Comparison of ENCODE assay signal across 14 cellular contexts in genomic region chr7:141697211-141697871, GRCh38. TPM values are rescaled to one million over a fixed set of nuclear protein-coding genes. Genes with fewer than 3 reads are reported as not detected.
DNase-seq lines count a peak whose midpoint lies in the region; ATAC-seq lines count a peak whose summit lies in the region.
"Had no signal": no experiment of that assay in that cellular context is flagged by ENCODE, and none has a peak within 500 bp of the region (broad histone marks: within the 10 kb centered on the region; RNA-seq: fewer than 3 reads in every experiment).

No MANE protein-coding gene starts in this region.

- no peak overlapping the region for H3K4me3 Mint-ChIP-seq in stimulated activated effector memory CD8-positive, alpha-beta T cell treated with anti-CD3 and anti-CD28 coated beads, Interleukin-12 subunit alpha, Interleukin-12 subunit beta, amount 100 ng/mL, for 72 hours
- H3K4me3 Mint-ChIP-seq: immature natural killer cell had no signal

- no peak for ATAC-seq in stimulated activated effector memory CD8-positive, alpha-beta T cell treated with anti-CD3 and anti-CD28 coated beads, Interleukin-12 subunit alpha, Interleukin-12 subunit beta, amount 100 ng/mL, for 72 hours
- no peak for ATAC-seq in HG02852 (IDR thresholded peaks at IDR 0.05; ENCODE audit: unreplicated experiment)
- ATAC-seq: activated naive CD4-positive, alpha-beta T cell treated with anti-CD3 and anti-CD28 coated beads, Interleukin-2, amount 50 U/mL, for 72 hours had no signal

- DNase-seq in NCI-H1092 treated with DMSO at 0.1 percent for 48 hours (lab: John Stamatoyannopoulos, UW) = peak; percentile 7
- no peak for DNase-seq in NCI-H1092 (lab: John Stamatoyannopoulos, UW)
- peak; percentile 68 for DNase-seq in NCI-H226
- peak; percentile 71 for DNase-seq in dermis blood vessel endothelial cell
- peak in 6 of 10 donors; percentile 53 to 92 (median 73) for DNase-seq in posterior cingulate gyrus
- DNase-seq in stimulated activated effector memory CD8-positive, alpha-beta T cell treated with anti-CD3 and anti-CD28 coated beads, Interleukin-12 subunit alpha, Interleukin-12 subunit beta, amount 100 ng/mL, for 72 hours (ENCODE audit: low spot score in 2 of 2) = no peak
- no peak for DNase-seq in NCI-H524 (lab: John Stamatoyannopoulos, UW)
- DNase-seq: immature natural killer cell; NCI-H1930; stimulated activated CD4-positive, alpha-beta T cell treated with anti-CD3 and anti-CD28 coated beads, Interleukin-4, amount 100 ng/mL, for 24 hours had no signal

- H3K4me1 Mint-ChIP-seq in stimulated activated effector memory CD8-positive, alpha-beta T cell treated with anti-CD3 and anti-CD28 coated beads, Interleukin-12 subunit alpha, Interleukin-12 subunit beta, amount 100 ng/mL, for 72 hours = peaks cover 57% of the 10 kb centered on the region

- intact Hi-C loops in posterior cingulate gyrus (cut with DNase I) = no loop called here

- H3K9me3 Mint-ChIP-seq in stimulated activated effector memory CD8-positive, alpha-beta T cell treated with anti-CD3 and anti-CD28 coated beads, Interleukin-12 subunit alpha, Interleukin-12 subunit beta, amount 100 ng/mL, for 72 hours = no peaks in the 10 kb centered on the region
- H3K9me3 Mint-ChIP-seq: activated naive CD4-positive, alpha-beta T cell treated with anti-CD3 and anti-CD28 coated beads, Interleukin-2, amount 50 U/mL, for 72 hours; immature natural killer cell had no signal

- H3K36me3 Mint-ChIP-seq in stimulated activated effector memory CD8-positive, alpha-beta T cell treated with anti-CD3 and anti-CD28 coated beads, Interleukin-12 subunit alpha, Interleukin-12 subunit beta, amount 100 ng/mL, for 72 hours = peaks cover 23% of the 10 kb centered on the region

- H3K27ac Mint-ChIP-seq in stimulated activated effector memory CD8-positive, alpha-beta T cell treated with anti-CD3 and anti-CD28 coated beads, Interleukin-12 subunit alpha, Interleukin-12 subunit beta, amount 100 ng/mL, for 72 hours = no peak overlapping the region
- H3K27ac Mint-ChIP-seq: activated naive CD4-positive, alpha-beta T cell treated with anti-CD3 and anti-CD28 coated beads, Interleukin-2, amount 50 U/mL, for 72 hours had no signal

RNA-seq across cellular contexts. Expression of gene DENND11, which starts 4.6 kb away (rescaled TPM):
- 65.4 and 76.9 TPM in 2 replicates for total RNA-seq in dermis blood vessel endothelial cell

RNA-seq across cellular contexts. Expression of gene WEE2, which starts 10.8 kb away (rescaled TPM):
- not detected in 2 replicates for total RNA-seq in dermis blood vessel endothelial cell
- total RNA-seq: activated naive CD4-positive, alpha-beta T cell treated with anti-CD3 and anti-CD28 coated beads, Interleukin-2, amount 50 U/mL, for 72 hours; SJSA1; subcutaneous adipose tissue had no signal

RNA-seq across cellular contexts. Expression of gene SSBP1, which starts 40.8 kb away (rescaled TPM):
- 152 and 197 TPM in 2 replicates for total RNA-seq in dermis blood vessel endothelial cell

Comparison
In these comparisons a context has a peak if more than half of its experiments do, and no peak if none do; other contexts are left out.
1. DNase-seq: peak in NCI-H1092 treated with DMSO at 0.1 percent for 48 hours (single experiment), NCI-H226 (single experiment), dermis blood vessel endothelial cell (single experiment) and posterior cingulate gyrus (6 of 10); none in NCI-H1092 (single experiment), stimulated activated effector memory CD8-positive, alpha-beta T cell treated with anti-CD3 and anti-CD28 coated beads, Interleukin-12 subunit alpha, Interleukin-12 subunit beta, amount 100 ng/mL, for 72 hours (0 of 2) and NCI-H524 (0 of 2).